ENCODE assay signal across 8 cellular contexts in the genomic region with DNA sequence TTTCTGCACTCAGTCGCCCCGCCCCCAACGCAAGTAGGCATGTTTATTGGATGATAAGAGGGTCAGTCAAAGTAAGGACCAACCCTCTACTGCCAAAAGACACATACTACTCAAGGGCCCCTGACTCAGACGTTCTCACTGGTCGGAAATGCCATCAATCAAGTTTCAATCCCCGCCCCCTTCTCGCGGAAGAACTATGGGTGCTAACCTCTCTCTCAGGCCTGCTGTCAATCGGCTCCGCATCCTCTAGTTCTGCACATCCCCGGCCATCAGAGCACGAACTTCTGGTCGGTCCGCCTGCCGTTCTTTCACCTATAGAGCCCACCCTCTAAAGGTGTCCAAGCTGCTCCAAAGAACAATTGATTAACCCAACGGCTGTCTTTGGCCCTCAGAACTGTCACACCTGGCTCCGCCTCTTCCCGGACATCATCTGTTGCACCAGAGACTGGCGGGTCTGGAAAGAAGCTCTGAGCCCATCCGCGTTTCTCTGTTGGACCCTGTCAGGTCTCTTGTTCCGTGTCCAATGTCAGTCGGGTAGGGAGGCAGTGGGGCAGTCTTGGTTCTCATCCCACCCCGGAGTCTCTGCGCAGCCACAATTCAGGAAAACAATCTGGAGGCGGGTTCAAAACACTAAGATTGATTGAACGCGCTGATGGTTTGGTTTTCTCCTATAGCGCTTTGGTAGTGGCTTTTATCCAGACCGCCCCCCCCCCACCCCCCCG. TPM values are rescaled to one million over a fixed set of nuclear protein-coding genes. Genes with fewer than 3 reads are reported as not detected.
DNase-seq lines count a peak whose midpoint lies in the region; ATAC-seq and TF ChIP-seq lines count a peak whose summit lies in the region.

No MANE protein-coding gene starts in this region.

- no peaks in the 10 kb centered on the region for H4K20me1 ChIP-seq in DND-41 (ENCODE audit: insufficient read depth, low read length)
- no peaks in the 10 kb centered on the region for H4K20me1 ChIP-seq in fibroblast of lung (ENCODE audit: control insufficient read depth, extremely low read depth, insufficient read depth, low read length)

- H3K4me3 Mint-ChIP-seq in activated T-helper 1 cell treated with anti-CD3 and anti-CD28 coated beads, Interleukin-12 subunit alpha, Interleukin-12 subunit beta, Interleukin-2, Interleukin-4 antibody, amounts not matched to agents 30 ng/mL and 10 ng/mL and 1 ng/mL, durations not matched to agents 14 hours and 24 hours and 36 hours, result peak overlapping the region; percentile 97
- H3K4me3 Mint-ChIP-seq in naive thymus-derived CD4-positive, alpha-beta T cell, result peak overlapping the region; percentile 76 to 100 (median 97)
- H3K4me3 Mint-ChIP-seq in stimulated activated memory B cell treated with anti-CD40 and anti-IgM and Interleukin-4, amounts not matched to agents 10 μg/mL and 1 μg/mL and 100 μg/mL, for 72 hours, result peak overlapping the region; percentile 99

- no peaks in the 10 kb centered on the region for H3K27me3 Mint-ChIP-seq in activated T-helper 1 cell treated with anti-CD3 and anti-CD28 coated beads, Interleukin-12 subunit alpha, Interleukin-12 subunit beta, Interleukin-2, Interleukin-4 antibody, amounts not matched to agents 30 ng/mL and 10 ng/mL and 1 ng/mL, durations not matched to agents 14 hours and 24 hours and 36 hours (ENCODE audit: insufficient read depth)
- no peaks in the 10 kb centered on the region for H3K27me3 Mint-ChIP-seq in naive thymus-derived CD4-positive, alpha-beta T cell
- H3K27me3 Mint-ChIP-seq in stimulated activated memory B cell treated with anti-CD40 and anti-IgM and Interleukin-4, amounts not matched to agents 10 μg/mL and 1 μg/mL and 100 μg/mL, for 72 hours, result no peaks in the 10 kb centered on the region

- TF ChIP-seq POLR2A in Peyer's patch (IDR thresholded peaks at IDR 0.05), result peak in 1 of 2 donors; percentile 11

- POLR2A ChIA-PET in naive thymus-derived CD4-positive, alpha-beta T cell (lab: Charles Lee), result interaction anchor here (0.6 to 3.8 kb wide), 7 partner anchors 7 to 525 kb away, joined by 3 to 33 read pairs (median 3); a partner anchor contains a TSS

- peaks cover 15% of the 10 kb centered on the region for H3K4me1 ChIP-seq in DND-41 (ENCODE audit: insufficient read depth, low read length)
- peaks cover 0 to 5% (median 0%) of the 10 kb centered on the region in 4 donors for H3K4me1 ChIP-seq in Peyer's patch
- H3K4me1 ChIP-seq in fibroblast of lung (ENCODE audit: control insufficient read depth, extremely low read depth, insufficient read depth, low read length), result no peaks in the 10 kb centered on the region
- H3K4me1 ChIP-seq in naive thymus-derived CD4-positive, alpha-beta T cell (ENCODE audit: control insufficient read depth in 2 of 2, insufficient read depth in 2 of 2, low read length in 2 of 2), result no peaks in the 10 kb centered on the region

- H3K9me3 ChIP-seq in DND-41 (ENCODE audit: insufficient read depth, low read length, severe bottlenecking) (no peaks in the 10 kb centered on the region), KOPT-K1 (ENCODE audit: insufficient read depth, low read length, poor library complexity, severe bottlenecking) (no peaks in the 10 kb centered on the region), Peyer's patch (no peaks in the 10 kb centered on the region), fibroblast of lung (ENCODE audit: control insufficient read depth, insufficient read depth, low read depth, low read length) (no peaks in the 10 kb centered on the region)
- H3K9me3 ChIP-seq in naive thymus-derived CD4-positive, alpha-beta T cell (ENCODE audit: control insufficient read depth in 2 of 3, low read length in 3 of 3), result no peaks in the 10 kb centered on the region

- ATAC-seq in DND-41 (ENCODE audit: insufficient read depth, low read depth) (peak; percentile 99), GM21825 (IDR thresholded peaks at IDR 0.05; ENCODE audit: unreplicated experiment) (peak; percentile 96)
- peak; percentile 99 for ATAC-seq in naive thymus-derived CD4-positive, alpha-beta T cell
- ATAC-seq in stimulated activated memory B cell treated with anti-CD40 and anti-IgM and Interleukin-4, amounts not matched to agents 10 μg/mL and 1 μg/mL and 100 μg/mL, for 72 hours, result peak; percentile 100

- H3K27ac ChIP-seq in DND-41 (ENCODE audit: low read length) (peak overlapping the region; percentile 81), KOPT-K1 (ENCODE audit: low read depth, low read length, poor library complexity, severe bottlenecking) (peak overlapping the region; percentile 83), Peyer's patch (peak overlapping the region; percentile 70 to 87 (median 78)), fibroblast of lung (ENCODE audit: insufficient read depth, low read length) (peak overlapping the region; percentile 77)
- H3K27ac ChIP-seq in naive thymus-derived CD4-positive, alpha-beta T cell (ENCODE audit: low read depth, low read length), result peak overlapping the region; percentile 72

- TF ChIP-seq CTCF in DND-41 (IDR thresholded peaks at IDR 0.05; ENCODE audit: borderline replicate concordance, extremely low read depth, low read length, poor library complexity, severe bottlenecking), result no peak
- TF ChIP-seq CTCF in Peyer's patch (IDR thresholded peaks at IDR 0.05), result no peak
- no peak for TF ChIP-seq CTCF in fibroblast of lung (conservative IDR thresholded peaks at IDR 0.05 in 1 of 2, IDR thresholded peaks at IDR 0.05 in 1 of 2; ENCODE audit: low read depth in 1 of 2, low read length in 2 of 2)

- peaks cover 11% of the 10 kb centered on the region for H3K79me2 ChIP-seq in DND-41 (ENCODE audit: insufficient read depth, low read length)
- H3K79me2 ChIP-seq in fibroblast of lung (ENCODE audit: control insufficient read depth, insufficient read depth, low read length), result no peaks in the 10 kb centered on the region

- H3K9ac ChIP-seq in DND-41 (ENCODE audit: low read depth, low read length) (peak overlapping the region; percentile 59), fibroblast of lung (ENCODE audit: insufficient read depth, low read length) (peak overlapping the region; percentile 58)

- H3K36me3 Mint-ChIP-seq in activated T-helper 1 cell treated with anti-CD3 and anti-CD28 coated beads, Interleukin-12 subunit alpha, Interleukin-12 subunit beta, Interleukin-2, Interleukin-4 antibody, amounts not matched to agents 30 ng/mL and 10 ng/mL and 1 ng/mL, durations not matched to agents 14 hours and 24 hours and 36 hours (ENCODE audit: low read depth), result no peaks in the 10 kb centered on the region
- H3K36me3 Mint-ChIP-seq in naive thymus-derived CD4-positive, alpha-beta T cell, result no peaks in the 10 kb centered on the region
- H3K36me3 Mint-ChIP-seq in stimulated activated memory B cell treated with anti-CD40 and anti-IgM and Interleukin-4, amounts not matched to agents 10 μg/mL and 1 μg/mL and 100 μg/mL, for 72 hours, result no peaks in the 10 kb centered on the region

- peak overlapping the region; percentile 98 for H3K27ac Mint-ChIP-seq in activated T-helper 1 cell treated with anti-CD3 and anti-CD28 coated beads, Interleukin-12 subunit alpha, Interleukin-12 subunit beta, Interleukin-2, Interleukin-4 antibody, amounts not matched to agents 30 ng/mL and 10 ng/mL and 1 ng/mL, durations not matched to agents 14 hours and 24 hours and 36 hours
- H3K27ac Mint-ChIP-seq in naive thymus-derived CD4-positive, alpha-beta T cell, result peak overlapping the region; percentile 93 to 99 (median 97)
- H3K27ac Mint-ChIP-seq in stimulated activated memory B cell treated with anti-CD40 and anti-IgM and Interleukin-4, amounts not matched to agents 10 μg/mL and 1 μg/mL and 100 μg/mL, for 72 hours, result peak overlapping the region; percentile 95

- DNase-seq in DND-41 (peak; percentile 95), Peyer's patch (peak; percentile 88 to 96 (median 90)), fibroblast of lung (ENCODE audit: low read depth in 2 of 2) (peak; percentile 96 to 97)
- peak; percentile 86 for DNase-seq in activated T-helper 1 cell treated with anti-CD3 and anti-CD28 coated beads, Interleukin-12 subunit alpha, Interleukin-12 subunit beta, Interleukin-2, Interleukin-4 antibody, amounts not matched to agents 30 ng/mL and 10 ng/mL and 1 ng/mL, durations not matched to agents 14 hours and 24 hours and 36 hours (ENCODE audit: low spot score)
- peak; percentile 74 to 94 (median 90) for DNase-seq in naive thymus-derived CD4-positive, alpha-beta T cell

- CTCF ChIA-PET in naive thymus-derived CD4-positive, alpha-beta T cell (lab: Charles Lee), result interaction anchor here (1.1 kb wide), 1 partner anchor 16 kb away, joined by 3 read pairs; a partner anchor contains a TSS

- intact Hi-C loops in activated T-helper 1 cell treated with anti-CD3 and anti-CD28 coated beads, Interleukin-12 subunit alpha, Interleukin-12 subunit beta, Interleukin-2, Interleukin-4 antibody, amounts not matched to agents 30 ng/mL and 10 ng/mL and 1 ng/mL, durations not matched to agents 14 hours and 24 hours and 36 hours (cut with micrococcal nuclease), result loop anchor here (1.0 to 5.0 kb wide), 5 partner anchors 16 to 584 kb away; a partner anchor contains a TSS
- intact Hi-C loops in naive thymus-derived CD4-positive, alpha-beta T cell (cut with micrococcal nuclease), result loop anchor here (1.0 to 5.0 kb wide), 6 partner anchors 15 to 529 kb away; a partner anchor contains a TSS

- H3K9me3 Mint-ChIP-seq in activated T-helper 1 cell treated with anti-CD3 and anti-CD28 coated beads, Interleukin-12 subunit alpha, Interleukin-12 subunit beta, Interleukin-2, Interleukin-4 antibody, amounts not matched to agents 30 ng/mL and 10 ng/mL and 1 ng/mL, durations not matched to agents 14 hours and 24 hours and 36 hours, result no peaks in the 10 kb centered on the region
- no peaks in the 10 kb centered on the region for H3K9me3 Mint-ChIP-seq in naive thymus-derived CD4-positive, alpha-beta T cell
- H3K9me3 Mint-ChIP-seq in stimulated activated memory B cell treated with anti-CD40 and anti-IgM and Interleukin-4, amounts not matched to agents 10 μg/mL and 1 μg/mL and 100 μg/mL, for 72 hours, result no peaks in the 10 kb centered on the region

- peak overlapping the region; percentile 58 to 86 for H3K4me3 ChIP-seq in DND-41 (ENCODE audit: low read depth in 1 of 2, low read length in 2 of 2)
- H3K4me3 ChIP-seq in Peyer's patch, result peak overlapping the region; percentile 40 to 63 (median 53)
- peak overlapping the region; percentile 56 to 80 (median 68) for H3K4me3 ChIP-seq in fibroblast of lung (replicated peaks in 1 of 4; ENCODE audit: control extremely low read depth in 1 of 4, insufficient read depth in 1 of 4, low read depth in 3 of 4, low read length in 4 of 4)
- H3K4me3 ChIP-seq in naive thymus-derived CD4-positive, alpha-beta T cell (ENCODE audit: low read length), result peak overlapping the region; percentile 95

- no peaks in the 10 kb centered on the region for H3K4me1 Mint-ChIP-seq in activated T-helper 1 cell treated with anti-CD3 and anti-CD28 coated beads, Interleukin-12 subunit alpha, Interleukin-12 subunit beta, Interleukin-2, Interleukin-4 antibody, amounts not matched to agents 30 ng/mL and 10 ng/mL and 1 ng/mL, durations not matched to agents 14 hours and 24 hours and 36 hours (ENCODE audit: low read depth)
- H3K4me1 Mint-ChIP-seq in naive thymus-derived CD4-positive, alpha-beta T cell, result peaks cover 0 to 7% (median 4%) of the 10 kb centered on the region in 7 donors
- no peaks in the 10 kb centered on the region for H3K4me1 Mint-ChIP-seq in stimulated activated memory B cell treated with anti-CD40 and anti-IgM and Interleukin-4, amounts not matched to agents 10 μg/mL and 1 μg/mL and 100 μg/mL, for 72 hours

- H3K27me3 ChIP-seq in DND-41 (ENCODE audit: insufficient read depth, low read length, poor library complexity) (no peaks in the 10 kb centered on the region), Peyer's patch (no peaks in the 10 kb centered on the region), fibroblast of lung (ENCODE audit: control insufficient read depth, insufficient read depth, low read length) (no peaks in the 10 kb centered on the region)
- no peaks in the 10 kb centered on the region for H3K27me3 ChIP-seq in naive thymus-derived CD4-positive, alpha-beta T cell (ENCODE audit: control insufficient read depth in 2 of 2, insufficient read depth in 2 of 2, low read length in 2 of 2)

- no peaks in the 10 kb centered on the region for H3K36me3 ChIP-seq in DND-41 (ENCODE audit: insufficient read depth, low read length)
- no peaks in the 10 kb centered on the region for H3K36me3 ChIP-seq in KOPT-K1 (ENCODE audit: insufficient read depth, low read length)
- no peaks in the 10 kb centered on the region for H3K36me3 ChIP-seq in Peyer's patch
- no peaks in the 10 kb centered on the region for H3K36me3 ChIP-seq in fibroblast of lung (ENCODE audit: control insufficient read depth, insufficient read depth, low read length)
- H3K36me3 ChIP-seq in naive thymus-derived CD4-positive, alpha-beta T cell (ENCODE audit: control insufficient read depth in 2 of 3, insufficient read depth in 3 of 3, low read length in 3 of 3), result no peaks in the 10 kb centered on the region

- H2AFZ ChIP-seq in DND-41 (ENCODE audit: low read depth, low read length) (peak overlapping the region; percentile 86), fibroblast of lung (ENCODE audit: low read length) (peak overlapping the region; percentile 84)

- H3K4me2 ChIP-seq in DND-41 (ENCODE audit: insufficient read depth, low read length) (peak overlapping the region; percentile 73), fibroblast of lung (ENCODE audit: extremely low read depth, insufficient read depth, low read length) (peak overlapping the region; percentile 40)

RNA-seq across cellular contexts. Expression of a gene that starts 15.2 kb away (rescaled TPM):
- total RNA-seq in Peyer's patch (10 to 100 TPM; 42.6 to 60.2 (median 53.5) TPM), fibroblast of lung (55.0 and 72.7 TPM in 2 replicates)
- total RNA-seq in activated T-helper 1 cell treated with anti-CD3 and anti-CD28 coated beads, Interleukin-12 subunit alpha, Interleukin-12 subunit beta, Interleukin-2, Interleukin-4 antibody, amounts not matched to agents 30 ng/mL and 10 ng/mL and 1 ng/mL, durations not matched to agents 14 hours and 24 hours and 36 hours, result 84.5 and 88.7 TPM in 2 replicates
- polyA plus RNA-seq in fibroblast of lung, result 38.9 and 44.0 TPM in 2 replicates
- 92.3 and 104 TPM in 2 replicates for polyA plus RNA-seq in fibroblast of lung (2012)
- polyA minus RNA-seq in fibroblast of lung (ENCODE audit: low replicate concordance), result 91.5 and 109 TPM in 2 replicates
- 10 to 100 TPM; 51.3 to 92.5 (median 55.2) TPM for total RNA-seq in naive thymus-derived CD4-positive, alpha-beta T cell
- 100 to 1,000 TPM; 152 to 162 TPM for polyA plus RNA-seq in naive thymus-derived CD4-positive, alpha-beta T cell

RNA-seq across cellular contexts. Expression of a gene that starts 15.7 kb away (rescaled TPM):
- total RNA-seq in Peyer's patch (10 to 100 TPM; 24.9 to 47.0 (median 35.3) TPM), fibroblast of lung (39.5 and 50.0 TPM in 2 replicates)
- total RNA-seq in activated T-helper 1 cell treated with anti-CD3 and anti-CD28 coated beads, Interleukin-12 subunit alpha, Interleukin-12 subunit beta, Interleukin-2, Interleukin-4 antibody, amounts not matched to agents 30 ng/mL and 10 ng/mL and 1 ng/mL, durations not matched to agents 14 hours and 24 hours and 36 hours, result 62.0 and 64.1 TPM in 2 replicates
- polyA plus RNA-seq in fibroblast of lung, result 14.9 and 21.2 TPM in 2 replicates
- polyA plus RNA-seq in fibroblast of lung (2012), result 22.7 and 36.0 TPM in 2 replicates
- 46.4 and 61.5 TPM in 2 replicates for polyA minus RNA-seq in fibroblast of lung (ENCODE audit: low replicate concordance)
- 10 to 100 TPM; 31.8 to 55.6 (median 47.6) TPM for total RNA-seq in naive thymus-derived CD4-positive, alpha-beta T cell
- polyA plus RNA-seq in naive thymus-derived CD4-positive, alpha-beta T cell, result 10 to 100 TPM; 24.6 to 36.4 TPM

RNA-seq across cellular contexts. Expression of a gene that starts 51.1 kb away (rescaled TPM):
- total RNA-seq in Peyer's patch (1 to 10 TPM in 1 of 4 donors, under 1 TPM in 2, not detected in 1; 0.53 to 1.7 (median 0.80) TPM), fibroblast of lung (15.4 and 23.8 TPM in 2 replicates)
- total RNA-seq in activated T-helper 1 cell treated with anti-CD3 and anti-CD28 coated beads, Interleukin-12 subunit alpha, Interleukin-12 subunit beta, Interleukin-2, Interleukin-4 antibody, amounts not matched to agents 30 ng/mL and 10 ng/mL and 1 ng/mL, durations not matched to agents 14 hours and 24 hours and 36 hours, result not detected in 2 replicates
- polyA plus RNA-seq in fibroblast of lung, result 7.0 and 7.4 TPM in 2 replicates
- polyA plus RNA-seq in fibroblast of lung (2012), result 8.5 and 8.8 TPM in 2 replicates
- 4.3 TPM in 1 of 2 replicates, not detected in the other for polyA minus RNA-seq in fibroblast of lung (ENCODE audit: low replicate concordance)
- not detected for total RNA-seq in naive thymus-derived CD4-positive, alpha-beta T cell
- polyA plus RNA-seq in naive thymus-derived CD4-positive, alpha-beta T cell, result not detected

Comparison
In these comparisons a context has a peak if more than half of its experiments do, and no peak if none do; other contexts are left out.
1. Peak in every context shown above with its lines: DNase-seq, ATAC-seq, H3K4me3 ChIP-seq and H3K27ac ChIP-seq.